8 cellular contexts compared by ENCODE assay signal in the genomic region with DNA sequence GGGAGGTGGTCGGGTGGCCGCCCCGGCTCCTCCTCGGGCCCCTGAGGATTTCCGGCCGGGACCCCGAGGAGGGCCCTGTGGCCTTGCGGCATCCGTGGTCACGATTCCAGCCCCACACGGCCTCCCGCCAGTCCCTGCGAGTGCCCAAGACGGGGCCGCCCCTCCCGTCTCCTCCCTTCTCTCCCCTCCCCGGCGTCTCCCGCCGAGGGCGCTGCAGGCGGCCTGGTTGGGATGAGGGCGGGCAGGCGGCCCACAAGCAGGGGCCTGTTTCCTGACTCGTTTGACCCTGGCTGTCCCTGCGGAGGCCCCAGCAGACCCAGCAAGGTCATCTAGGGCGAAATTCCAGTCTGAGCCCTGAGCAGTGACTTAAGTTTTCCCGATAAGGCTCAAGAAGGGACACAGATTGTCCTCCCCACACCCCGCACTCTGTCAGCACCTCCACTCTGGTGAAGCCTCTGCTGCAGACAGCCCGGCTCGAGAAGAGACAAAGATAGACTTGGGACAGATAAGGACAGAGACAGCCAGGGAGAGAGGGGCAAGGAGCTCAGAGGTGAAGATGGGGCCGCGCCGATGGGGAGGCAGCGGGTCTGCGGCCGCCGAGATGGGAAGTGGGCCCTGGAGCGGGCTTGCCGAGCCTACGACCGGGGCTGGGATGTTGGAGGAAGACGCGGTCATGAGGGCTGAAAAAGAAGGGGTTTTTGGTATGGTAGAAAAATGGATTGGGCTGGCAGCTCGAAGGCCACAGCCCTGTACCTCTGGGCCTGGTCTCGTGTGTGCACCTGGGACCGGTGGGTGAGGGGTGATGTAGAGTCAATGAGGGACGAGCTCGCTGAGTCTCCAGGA.
A peak's percentile ranks its signal among the peaks of the same experiment; 100 is the strongest.
DNase-seq lines count a peak whose midpoint lies in the region; TF ChIP-seq lines count a peak whose summit lies in the region.

No MANE protein-coding gene starts in this region.

- H3K27ac ChIP-seq in layer of hippocampus (ENCODE audit: low read depth, low read length): peak overlapping the region; percentile 39

- H3K4me3 ChIP-seq in GM06990 (replicated peaks; ENCODE audit: low read depth, low read length): peak overlapping the region; percentile 79

- H3K27me3 Mint-ChIP-seq in chondrocyte (ENCODE audit: low read depth): no peaks in the 10 kb centered on the region

- H3K27me3 ChIP-seq in GM06990 (replicated peaks; ENCODE audit: control insufficient read depth, insufficient read depth, low read length) (no peaks in the 10 kb centered on the region), layer of hippocampus (ENCODE audit: control insufficient read depth, insufficient read depth, low read length) (no peaks in the 10 kb centered on the region)

- H3K36me3 ChIP-seq in GM06990 (ENCODE audit: control insufficient read depth, insufficient read depth, low read length): no peaks in the 10 kb centered on the region

- peak overlapping the region; percentile 67 for H3K4me3 Mint-ChIP-seq in chondrocyte (ENCODE audit: unreplicated experiment)

- no peak for TF ChIP-seq CTCF in GM06990 (IDR thresholded peaks at IDR 0.05; ENCODE audit: insufficient read depth, low read length, poor library complexity, severe bottlenecking)
- TF ChIP-seq CTCF in chondrocyte (IDR thresholded peaks at IDR 0.05): no peak

- H3K27ac Mint-ChIP-seq in chondrocyte (ENCODE audit: unreplicated experiment): peak overlapping the region; percentile 99

- no peaks in the 10 kb centered on the region for H3K9me3 Mint-ChIP-seq in chondrocyte (ENCODE audit: low read depth)

- peaks cover 76% of the 10 kb centered on the region for H3K4me1 Mint-ChIP-seq in chondrocyte (ENCODE audit: low read depth)

- no peaks in the 10 kb centered on the region for H3K36me3 Mint-ChIP-seq in chondrocyte (ENCODE audit: low read depth)

- peak; percentile 70 for DNase-seq in GM06990 (ENCODE audit: extremely low read depth, insufficient read length)
- DNase-seq in HCEC 1CT: peak; percentile 85
- DNase-seq in NCI-H1105 (lab: John Stamatoyannopoulos, UW): peak; percentile 52
- peak; percentile 27 for DNase-seq in activated CD4-positive, alpha-beta T cell treated with anti-CD3 and anti-CD28 coated beads for 1 hour
- DNase-seq in chondrocyte (ENCODE audit: low spot score): peak; percentile 94
- DNase-seq in stimulated activated CD4-positive, alpha-beta T cell treated with anti-CD3 and anti-CD28 coated beads, Interleukin-2, amount 100 ng/mL, for 24 hours: peak; percentile 66 to 69
- no peak for DNase-seq in HPDE6-E6E7 (ENCODE audit: extremely low spot score)
